In the genomic region with DNA sequence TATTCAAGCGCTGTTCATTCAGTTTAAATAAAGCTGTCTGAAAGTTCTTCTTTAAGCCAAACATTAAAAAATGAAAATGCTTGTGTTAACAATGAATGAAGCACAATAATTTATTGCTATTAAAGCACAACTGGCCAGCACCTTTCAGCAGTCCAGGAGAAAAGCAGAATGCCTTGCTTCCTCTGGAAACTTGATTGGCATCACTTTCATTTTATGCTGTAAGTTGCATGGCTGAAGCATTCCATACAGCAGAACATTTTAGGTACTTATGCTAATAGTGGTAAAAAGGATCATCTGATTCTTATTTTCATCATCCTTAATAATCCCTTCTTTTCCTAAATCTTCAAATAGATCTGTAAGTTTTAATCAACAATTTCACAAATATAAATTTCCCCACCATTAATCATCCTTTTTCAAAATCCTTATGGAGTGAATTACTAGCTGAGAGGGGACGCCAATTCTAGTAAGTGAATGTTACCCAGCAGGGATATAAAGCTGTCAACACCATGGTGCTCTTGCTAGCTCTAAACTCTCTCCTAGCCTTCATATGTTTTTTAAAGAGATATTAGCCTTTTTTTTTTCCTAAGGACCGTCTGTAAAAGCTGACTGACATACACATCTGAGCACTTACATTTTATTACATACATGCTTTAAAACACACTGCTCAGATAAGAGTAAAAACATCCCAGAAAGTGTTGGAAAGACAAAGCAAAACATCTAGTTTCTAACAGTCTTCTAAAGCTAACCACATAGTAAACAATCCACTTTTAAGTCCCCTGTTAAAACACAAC, we compare ENCODE assay signal across 1 cellular context.
TF ChIP-seq lines count a peak whose summit lies in the region.

No MANE protein-coding gene starts in this region.

TF ChIP-seq in HEK293, 187 proteins besides CTCF, POLR2A, EP300 and RAD21 (continued from another document and continues in another):
- TF ChIP-seq, protein P1, sequence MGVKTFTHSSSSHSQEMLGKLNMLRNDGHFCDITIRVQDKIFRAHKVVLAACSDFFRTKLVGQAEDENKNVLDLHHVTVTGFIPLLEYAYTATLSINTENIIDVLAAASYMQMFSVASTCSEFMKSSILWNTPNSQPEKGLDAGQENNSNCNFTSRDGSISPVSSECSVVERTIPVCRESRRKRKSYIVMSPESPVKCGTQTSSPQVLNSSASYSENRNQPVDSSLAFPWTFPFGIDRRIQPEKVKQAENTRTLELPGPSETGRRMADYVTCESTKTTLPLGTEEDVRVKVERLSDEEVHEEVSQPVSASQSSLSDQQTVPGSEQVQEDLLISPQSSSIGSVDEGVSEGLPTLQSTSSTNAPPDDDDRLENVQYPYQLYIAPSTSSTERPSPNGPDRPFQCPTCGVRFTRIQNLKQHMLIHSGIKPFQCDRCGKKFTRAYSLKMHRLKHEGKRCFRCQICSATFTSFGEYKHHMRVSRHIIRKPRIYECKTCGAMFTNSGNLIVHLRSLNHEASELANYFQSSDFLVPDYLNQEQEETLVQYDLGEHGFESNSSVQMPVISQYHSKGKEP (tag by site-specific recombination; IDR thresholded peaks at IDR 0.05): peak; percentile 41
- TF ChIP-seq, protein P2, sequence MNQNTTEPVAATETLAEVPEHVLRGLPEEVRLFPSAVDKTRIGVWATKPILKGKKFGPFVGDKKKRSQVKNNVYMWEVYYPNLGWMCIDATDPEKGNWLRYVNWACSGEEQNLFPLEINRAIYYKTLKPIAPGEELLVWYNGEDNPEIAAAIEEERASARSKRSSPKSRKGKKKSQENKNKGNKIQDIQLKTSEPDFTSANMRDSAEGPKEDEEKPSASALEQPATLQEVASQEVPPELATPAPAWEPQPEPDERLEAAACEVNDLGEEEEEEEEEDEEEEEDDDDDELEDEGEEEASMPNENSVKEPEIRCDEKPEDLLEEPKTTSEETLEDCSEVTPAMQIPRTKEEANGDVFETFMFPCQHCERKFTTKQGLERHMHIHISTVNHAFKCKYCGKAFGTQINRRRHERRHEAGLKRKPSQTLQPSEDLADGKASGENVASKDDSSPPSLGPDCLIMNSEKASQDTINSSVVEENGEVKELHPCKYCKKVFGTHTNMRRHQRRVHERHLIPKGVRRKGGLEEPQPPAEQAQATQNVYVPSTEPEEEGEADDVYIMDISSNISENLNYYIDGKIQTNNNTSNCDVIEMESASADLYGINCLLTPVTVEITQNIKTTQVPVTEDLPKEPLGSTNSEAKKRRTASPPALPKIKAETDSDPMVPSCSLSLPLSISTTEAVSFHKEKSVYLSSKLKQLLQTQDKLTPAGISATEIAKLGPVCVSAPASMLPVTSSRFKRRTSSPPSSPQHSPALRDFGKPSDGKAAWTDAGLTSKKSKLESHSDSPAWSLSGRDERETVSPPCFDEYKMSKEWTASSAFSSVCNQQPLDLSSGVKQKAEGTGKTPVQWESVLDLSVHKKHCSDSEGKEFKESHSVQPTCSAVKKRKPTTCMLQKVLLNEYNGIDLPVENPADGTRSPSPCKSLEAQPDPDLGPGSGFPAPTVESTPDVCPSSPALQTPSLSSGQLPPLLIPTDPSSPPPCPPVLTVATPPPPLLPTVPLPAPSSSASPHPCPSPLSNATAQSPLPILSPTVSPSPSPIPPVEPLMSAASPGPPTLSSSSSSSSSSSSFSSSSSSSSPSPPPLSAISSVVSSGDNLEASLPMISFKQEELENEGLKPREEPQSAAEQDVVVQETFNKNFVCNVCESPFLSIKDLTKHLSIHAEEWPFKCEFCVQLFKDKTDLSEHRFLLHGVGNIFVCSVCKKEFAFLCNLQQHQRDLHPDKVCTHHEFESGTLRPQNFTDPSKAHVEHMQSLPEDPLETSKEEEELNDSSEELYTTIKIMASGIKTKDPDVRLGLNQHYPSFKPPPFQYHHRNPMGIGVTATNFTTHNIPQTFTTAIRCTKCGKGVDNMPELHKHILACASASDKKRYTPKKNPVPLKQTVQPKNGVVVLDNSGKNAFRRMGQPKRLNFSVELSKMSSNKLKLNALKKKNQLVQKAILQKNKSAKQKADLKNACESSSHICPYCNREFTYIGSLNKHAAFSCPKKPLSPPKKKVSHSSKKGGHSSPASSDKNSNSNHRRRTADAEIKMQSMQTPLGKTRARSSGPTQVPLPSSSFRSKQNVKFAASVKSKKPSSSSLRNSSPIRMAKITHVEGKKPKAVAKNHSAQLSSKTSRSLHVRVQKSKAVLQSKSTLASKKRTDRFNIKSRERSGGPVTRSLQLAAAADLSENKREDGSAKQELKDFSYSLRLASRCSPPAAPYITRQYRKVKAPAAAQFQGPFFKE (tag by site-specific recombination; IDR thresholded peaks at IDR 0.05; ENCODE audit: borderline replicate concordance): no peak
- TF ChIP-seq, protein P3, sequence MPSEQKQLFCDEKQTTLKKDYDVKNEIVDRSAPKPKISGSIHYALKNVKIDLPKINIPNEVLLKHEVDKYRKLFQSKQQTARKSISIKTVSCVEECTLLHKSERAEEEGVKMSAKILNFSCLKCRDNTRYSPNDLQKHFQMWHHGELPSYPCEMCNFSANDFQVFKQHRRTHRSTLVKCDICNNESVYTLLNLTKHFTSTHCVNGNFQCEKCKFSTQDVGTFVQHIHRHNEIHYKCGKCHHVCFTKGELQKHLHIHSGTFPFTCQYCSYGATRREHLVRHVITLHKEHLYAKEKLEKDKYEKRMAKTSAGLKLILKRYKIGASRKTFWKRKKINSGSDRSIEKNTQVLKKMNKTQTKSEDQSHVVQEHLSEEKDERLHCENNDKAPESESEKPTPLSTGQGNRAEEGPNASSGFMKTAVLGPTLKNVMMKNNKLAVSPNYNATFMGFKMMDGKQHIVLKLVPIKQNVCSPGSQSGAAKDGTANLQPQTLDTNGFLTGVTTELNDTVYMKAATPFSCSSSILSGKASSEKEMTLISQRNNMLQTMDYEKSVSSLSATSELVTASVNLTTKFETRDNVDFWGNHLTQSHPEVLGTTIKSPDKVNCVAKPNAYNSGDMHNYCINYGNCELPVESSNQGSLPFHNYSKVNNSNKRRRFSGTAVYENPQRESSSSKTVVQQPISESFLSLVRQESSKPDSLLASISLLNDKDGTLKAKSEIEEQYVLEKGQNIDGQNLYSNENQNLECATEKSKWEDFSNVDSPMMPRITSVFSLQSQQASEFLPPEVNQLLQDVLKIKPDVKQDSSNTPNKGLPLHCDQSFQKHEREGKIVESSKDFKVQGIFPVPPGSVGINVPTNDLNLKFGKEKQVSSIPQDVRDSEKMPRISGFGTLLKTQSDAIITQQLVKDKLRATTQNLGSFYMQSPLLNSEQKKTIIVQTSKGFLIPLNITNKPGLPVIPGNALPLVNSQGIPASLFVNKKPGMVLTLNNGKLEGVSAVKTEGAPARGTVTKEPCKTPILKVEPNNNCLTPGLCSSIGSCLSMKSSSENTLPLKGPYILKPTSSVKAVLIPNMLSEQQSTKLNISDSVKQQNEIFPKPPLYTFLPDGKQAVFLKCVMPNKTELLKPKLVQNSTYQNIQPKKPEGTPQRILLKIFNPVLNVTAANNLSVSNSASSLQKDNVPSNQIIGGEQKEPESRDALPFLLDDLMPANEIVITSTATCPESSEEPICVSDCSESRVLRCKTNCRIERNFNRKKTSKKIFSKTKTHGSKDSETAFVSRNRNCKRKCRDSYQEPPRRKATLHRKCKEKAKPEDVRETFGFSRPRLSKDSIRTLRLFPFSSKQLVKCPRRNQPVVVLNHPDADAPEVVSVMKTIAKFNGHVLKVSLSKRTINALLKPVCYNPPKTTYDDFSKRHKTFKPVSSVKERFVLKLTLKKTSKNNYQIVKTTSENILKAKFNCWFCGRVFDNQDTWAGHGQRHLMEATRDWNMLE (tag by site-specific recombination; conservative IDR thresholded peaks at IDR 0.05; ENCODE audit: low read depth): no peak
- TF ChIP-seq ZNF555 (tag by site-specific recombination; conservative IDR thresholded peaks at IDR 0.05): no peak
- peak; percentile 33; the same call in 1 of the 2 replicates for TF ChIP-seq GLI2 (tag by site-specific recombination; IDR thresholded peaks at IDR 0.05; ENCODE audit: borderline replicate concordance, low read depth)
- TF ChIP-seq SCRT1 (tag by site-specific recombination; IDR thresholded peaks at IDR 0.05; ENCODE audit: borderline replicate concordance): no peak
- TF ChIP-seq ZNF19 (tag by site-specific recombination; IDR thresholded peaks at IDR 0.05; ENCODE audit: low read depth): no peak
- TF ChIP-seq ZNF664 (tag by site-specific recombination; IDR thresholded peaks at IDR 0.05): 0 out of 2 replicates have a peak, but pooled peaks have one; percentile 9
- TF ChIP-seq HOXA7 (CRISPR knock-in tag; IDR thresholded peaks at IDR 0.05; ENCODE audit: borderline replicate concordance): no peak
- no peak for TF ChIP-seq KLF8 (tag by site-specific recombination; IDR thresholded peaks at IDR 0.05)
- TF ChIP-seq ZNF600 (tag by site-specific recombination; IDR thresholded peaks at IDR 0.05): no peak; the same call in 1 of the 2 replicates
- TF ChIP-seq, protein P4, sequence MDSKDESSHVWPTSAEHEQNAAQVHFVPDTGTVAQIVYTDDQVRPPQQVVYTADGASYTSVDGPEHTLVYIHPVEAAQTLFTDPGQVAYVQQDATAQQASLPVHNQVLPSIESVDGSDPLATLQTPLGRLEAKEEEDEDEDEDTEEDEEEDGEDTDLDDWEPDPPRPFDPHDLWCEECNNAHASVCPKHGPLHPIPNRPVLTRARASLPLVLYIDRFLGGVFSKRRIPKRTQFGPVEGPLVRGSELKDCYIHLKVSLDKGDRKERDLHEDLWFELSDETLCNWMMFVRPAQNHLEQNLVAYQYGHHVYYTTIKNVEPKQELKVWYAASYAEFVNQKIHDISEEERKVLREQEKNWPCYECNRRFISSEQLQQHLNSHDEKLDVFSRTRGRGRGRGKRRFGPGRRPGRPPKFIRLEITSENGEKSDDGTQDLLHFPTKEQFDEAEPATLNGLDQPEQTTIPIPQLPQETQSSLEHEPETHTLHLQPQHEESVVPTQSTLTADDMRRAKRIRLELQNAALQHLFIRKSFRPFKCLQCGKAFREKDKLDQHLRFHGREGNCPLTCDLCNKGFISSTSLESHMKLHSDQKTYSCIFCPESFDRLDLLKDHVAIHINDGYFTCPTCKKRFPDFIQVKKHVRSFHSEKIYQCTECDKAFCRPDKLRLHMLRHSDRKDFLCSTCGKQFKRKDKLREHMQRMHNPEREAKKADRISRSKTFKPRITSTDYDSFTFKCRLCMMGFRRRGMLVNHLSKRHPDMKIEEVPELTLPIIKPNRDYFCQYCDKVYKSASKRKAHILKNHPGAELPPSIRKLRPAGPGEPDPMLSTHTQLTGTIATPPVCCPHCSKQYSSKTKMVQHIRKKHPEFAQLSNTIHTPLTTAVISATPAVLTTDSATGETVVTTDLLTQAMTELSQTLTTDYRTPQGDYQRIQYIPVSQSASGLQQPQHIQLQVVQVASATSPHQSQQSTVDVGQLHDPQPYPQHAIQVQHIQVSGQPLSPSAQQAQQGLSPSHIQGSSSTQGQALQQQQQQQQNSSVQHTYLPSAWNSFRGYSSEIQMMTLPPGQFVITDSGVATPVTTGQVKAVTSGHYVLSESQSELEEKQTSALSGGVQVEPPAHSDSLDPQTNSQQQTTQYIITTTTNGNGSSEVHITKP (tag by site-specific recombination; IDR thresholded peaks at IDR 0.05): peak; percentile 44; the same call in 1 of the 2 replicates
- TF ChIP-seq, protein P5, sequence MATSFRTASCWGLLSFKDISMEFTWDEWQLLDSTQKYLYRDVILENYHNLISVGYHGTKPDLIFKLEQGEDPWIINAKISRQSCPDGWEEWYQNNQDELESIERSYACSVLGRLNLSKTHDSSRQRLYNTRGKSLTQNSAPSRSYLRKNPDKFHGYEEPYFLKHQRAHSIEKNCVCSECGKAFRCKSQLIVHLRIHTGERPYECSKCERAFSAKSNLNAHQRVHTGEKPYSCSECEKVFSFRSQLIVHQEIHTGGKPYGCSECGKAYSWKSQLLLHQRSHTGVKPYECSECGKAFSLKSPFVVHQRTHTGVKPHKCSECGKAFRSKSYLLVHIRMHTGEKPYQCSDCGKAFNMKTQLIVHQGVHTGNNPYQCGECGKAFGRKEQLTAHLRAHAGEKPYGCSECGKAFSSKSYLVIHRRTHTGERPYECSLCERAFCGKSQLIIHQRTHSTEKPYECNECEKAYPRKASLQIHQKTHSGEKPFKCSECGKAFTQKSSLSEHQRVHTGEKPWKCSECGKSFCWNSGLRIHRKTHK (tag by site-specific recombination; IDR thresholded peaks at IDR 0.05): no peak
- no peak for TF ChIP-seq ZNF610 (tag by site-specific recombination; IDR thresholded peaks at IDR 0.05; ENCODE audit: borderline replicate concordance)
- peak; percentile 78 for TF ChIP-seq PRDM1 (tag by site-specific recombination; IDR thresholded peaks at IDR 0.05)
- TF ChIP-seq, protein P6, sequence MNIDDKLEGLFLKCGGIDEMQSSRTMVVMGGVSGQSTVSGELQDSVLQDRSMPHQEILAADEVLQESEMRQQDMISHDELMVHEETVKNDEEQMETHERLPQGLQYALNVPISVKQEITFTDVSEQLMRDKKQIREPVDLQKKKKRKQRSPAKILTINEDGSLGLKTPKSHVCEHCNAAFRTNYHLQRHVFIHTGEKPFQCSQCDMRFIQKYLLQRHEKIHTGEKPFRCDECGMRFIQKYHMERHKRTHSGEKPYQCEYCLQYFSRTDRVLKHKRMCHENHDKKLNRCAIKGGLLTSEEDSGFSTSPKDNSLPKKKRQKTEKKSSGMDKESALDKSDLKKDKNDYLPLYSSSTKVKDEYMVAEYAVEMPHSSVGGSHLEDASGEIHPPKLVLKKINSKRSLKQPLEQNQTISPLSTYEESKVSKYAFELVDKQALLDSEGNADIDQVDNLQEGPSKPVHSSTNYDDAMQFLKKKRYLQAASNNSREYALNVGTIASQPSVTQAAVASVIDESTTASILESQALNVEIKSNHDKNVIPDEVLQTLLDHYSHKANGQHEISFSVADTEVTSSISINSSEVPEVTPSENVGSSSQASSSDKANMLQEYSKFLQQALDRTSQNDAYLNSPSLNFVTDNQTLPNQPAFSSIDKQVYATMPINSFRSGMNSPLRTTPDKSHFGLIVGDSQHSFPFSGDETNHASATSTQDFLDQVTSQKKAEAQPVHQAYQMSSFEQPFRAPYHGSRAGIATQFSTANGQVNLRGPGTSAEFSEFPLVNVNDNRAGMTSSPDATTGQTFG (tag by site-specific recombination; IDR thresholded peaks at IDR 0.05; ENCODE audit: borderline replicate concordance): no peak
- TF ChIP-seq ZNF791 (tag by site-specific recombination; IDR thresholded peaks at IDR 0.05): no peak
- no peak for TF ChIP-seq GFI1B (tag by site-specific recombination; IDR thresholded peaks at IDR 0.05)
- no peak for TF ChIP-seq ZNF521 (tag by site-specific recombination; IDR thresholded peaks at IDR 0.05)
- TF ChIP-seq, protein P7, sequence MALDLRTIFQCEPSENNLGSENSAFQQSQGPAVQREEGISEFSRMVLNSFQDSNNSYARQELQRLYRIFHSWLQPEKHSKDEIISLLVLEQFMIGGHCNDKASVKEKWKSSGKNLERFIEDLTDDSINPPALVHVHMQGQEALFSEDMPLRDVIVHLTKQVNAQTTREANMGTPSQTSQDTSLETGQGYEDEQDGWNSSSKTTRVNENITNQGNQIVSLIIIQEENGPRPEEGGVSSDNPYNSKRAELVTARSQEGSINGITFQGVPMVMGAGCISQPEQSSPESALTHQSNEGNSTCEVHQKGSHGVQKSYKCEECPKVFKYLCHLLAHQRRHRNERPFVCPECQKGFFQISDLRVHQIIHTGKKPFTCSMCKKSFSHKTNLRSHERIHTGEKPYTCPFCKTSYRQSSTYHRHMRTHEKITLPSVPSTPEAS (tag by site-specific recombination; IDR thresholded peaks at IDR 0.05): no peak
- no peak for TF ChIP-seq ZNF529 (tag by site-specific recombination; IDR thresholded peaks at IDR 0.05; ENCODE audit: insufficient replicate concordance)
- TF ChIP-seq ZNF341 (tag by site-specific recombination; IDR thresholded peaks at IDR 0.05; ENCODE audit: low read depth): no peak
- no peak for TF ChIP-seq ZNF140 (tag by site-specific recombination; IDR thresholded peaks at IDR 0.05)
